8 cellular contexts compared by ENCODE assay signal in the genomic region with DNA sequence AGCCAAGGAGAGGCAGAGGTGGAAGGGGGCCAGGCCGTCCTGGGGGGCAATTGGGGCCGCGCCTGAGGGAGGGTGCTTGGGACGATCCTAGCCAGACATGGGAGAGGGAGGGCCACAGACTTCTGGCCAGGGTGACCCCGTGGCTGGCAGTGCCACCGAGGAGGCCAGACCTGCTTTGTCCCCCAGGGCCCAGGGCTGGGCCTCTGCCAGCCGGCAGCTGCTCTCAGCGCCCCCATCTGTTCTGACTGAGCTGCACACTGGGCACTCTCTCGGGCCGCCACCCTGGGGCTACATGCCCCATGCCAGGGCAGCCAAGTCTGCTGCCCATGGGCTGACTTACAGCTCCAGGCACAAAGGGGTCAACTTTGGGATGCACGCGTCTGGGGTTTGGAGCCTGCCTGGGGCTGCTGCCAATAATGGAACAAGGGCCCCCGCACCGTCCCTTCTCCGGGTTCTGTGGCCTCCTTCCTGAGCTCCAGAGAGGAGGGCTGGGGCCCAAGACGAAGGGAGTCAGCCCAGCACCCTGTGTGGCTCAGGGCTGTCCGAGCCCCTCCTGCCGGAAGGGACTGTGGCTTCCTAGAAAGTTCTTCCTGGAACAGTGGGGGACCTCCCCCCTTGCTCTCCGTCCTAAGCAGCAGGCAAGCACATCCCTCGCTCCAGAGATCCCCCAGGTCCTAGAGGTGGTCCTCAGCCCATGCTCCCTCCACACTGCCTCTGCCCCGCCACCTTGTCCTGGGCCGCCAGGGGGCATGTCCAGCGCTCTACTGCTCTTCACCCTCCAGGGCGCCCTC. TPM values are rescaled to one million over a fixed set of nuclear protein-coding genes. Genes with fewer than 3 reads are reported as not detected.
A peak's percentile ranks its signal among the peaks of the same experiment; 100 is the strongest.
DNase-seq lines count a peak whose midpoint lies in the region; FAIRE-seq and TF ChIP-seq lines count a peak whose summit lies in the region.

No MANE protein-coding gene starts in this region.

- H3K4me1 Mint-ChIP-seq in astrocyte (ENCODE audit: low read depth, unreplicated experiment) = peaks cover 7% of the 10 kb centered on the region

- H3K4me3 ChIP-seq in astrocyte (ENCODE audit: insufficient read depth, low read depth, low read length) (no peak overlapping the region), iPS-18c (ENCODE audit: insufficient read depth, low read depth, low read length) (peak overlapping the region; percentile 64), skeletal muscle tissue (ENCODE audit: low read length in 3 of 3) (peak overlapping the region; percentile 71 to 83 (median 82)), spleen (peak overlapping the region in 4 of 8 donors; percentile 77 to 97 (median 83))

- intact Hi-C loops in spleen (cut with DNase I; ENCODE audit: low total_unique reads) = no loop called here

- H3K9ac ChIP-seq in astrocyte (ENCODE audit: low read length) = no peak overlapping the region
- H3K9ac ChIP-seq in skeletal muscle tissue (ENCODE audit: low read depth in 1 of 3, low read length in 3 of 3) = peak overlapping the region; percentile 91 to 98 (median 92)

- H3K4me3 Mint-ChIP-seq in astrocyte (ENCODE audit: unreplicated experiment) = peak overlapping the region; percentile 50

- peaks cover 17% of the 10 kb centered on the region for H3K27me3 Mint-ChIP-seq in astrocyte (ENCODE audit: low read depth, unreplicated experiment)

- H3K27ac Mint-ChIP-seq in astrocyte (ENCODE audit: unreplicated experiment) = peak overlapping the region; percentile 72

- H3K36me3 Mint-ChIP-seq in astrocyte (ENCODE audit: low read depth, unreplicated experiment) = no peaks in the 10 kb centered on the region

- H3K4me1 ChIP-seq in astrocyte (ENCODE audit: insufficient read depth, low read length) (peaks cover 21% of the 10 kb centered on the region), skeletal muscle tissue (ENCODE audit: control insufficient read depth in 3 of 3, insufficient read depth in 3 of 3, low read length in 3 of 3) (peaks cover 77 to 81% (median 78%) of the 10 kb centered on the region in 3 donors), spleen (peaks cover 5 to 43% (median 25%) of the 10 kb centered on the region in 6 donors)

- H3K27me3 ChIP-seq in astrocyte (ENCODE audit: insufficient read depth, low read length) (no peaks in the 10 kb centered on the region), skeletal muscle tissue (ENCODE audit: control insufficient read depth in 3 of 3, insufficient read depth in 3 of 3, low read length in 3 of 3) (no peaks in the 10 kb centered on the region), spleen (replicated peaks in 1 of 7) (peaks cover 0 to 11% (median 0%) of the 10 kb centered on the region in 7 donors)

- TF ChIP-seq CTCF in astrocyte (IDR thresholded peaks at IDR 0.05; ENCODE audit: insufficient read depth, low read depth, low read length) (peak; percentile 10), spleen (IDR thresholded peaks at IDR 0.05 in 8 of 11, conservative IDR thresholded peaks at IDR 0.05 in 3 of 11) (no peak)

- TF ChIP-seq POLR2A in spleen (IDR thresholded peaks at IDR 0.05) = no peak

- no peaks in the 10 kb centered on the region for H3K36me3 ChIP-seq in astrocyte (ENCODE audit: insufficient read depth, low read length)
- peaks cover under 1 to 8% (median under 1%) of the 10 kb centered on the region in 3 donors for H3K36me3 ChIP-seq in skeletal muscle tissue (ENCODE audit: control insufficient read depth in 3 of 3, insufficient read depth in 3 of 3, low read length in 3 of 3)
- H3K36me3 ChIP-seq in spleen = peaks cover 0 to 9% (median 0%) of the 10 kb centered on the region in 6 donors

- H3K9me3 Mint-ChIP-seq in astrocyte (ENCODE audit: unreplicated experiment) = no peaks in the 10 kb centered on the region

- H3K4me2 ChIP-seq in astrocyte (ENCODE audit: low read length) = peak overlapping the region; percentile 81

- WGBS in spleen, 5 donors = 42 to 84% (median 57%) methylated on average over 9 to 24 of the region's 24 CpGs

- H3K79me2 ChIP-seq in astrocyte (ENCODE audit: insufficient read depth, low read length) = no peaks in the 10 kb centered on the region

- H3K27ac ChIP-seq in astrocyte (ENCODE audit: low read depth, low read length) (no peak overlapping the region), skeletal muscle tissue (ENCODE audit: low read depth, low read length) (peak overlapping the region; percentile 98), spleen (peak overlapping the region in 1 of 8 donors; percentile 78)

- H4K20me1 ChIP-seq in astrocyte (ENCODE audit: insufficient read depth, low read length) = peaks cover 28% of the 10 kb centered on the region

- DNase-seq in Ammon's horn (ENCODE audit: low spot score) (peak; percentile 37), HuH-7 (ENCODE audit: low spot score) (peak; percentile 60), astrocyte (ENCODE audit: low read depth) (no peak), DMS153 (lab: John Stamatoyannopoulos, UW) (no peak), spleen (no peak)
- no peak for DNase-seq in stimulated activated CD4-positive, alpha-beta T cell treated with anti-CD3 and anti-CD28 coated beads, Interleukin-2, amount 100 ng/mL, for 24 hours

- H2AFZ ChIP-seq in astrocyte (ENCODE audit: low read depth, low read length) = no peak overlapping the region

- H3K9me3 ChIP-seq in astrocyte (ENCODE audit: insufficient read depth, low read depth, low read length) (no peaks in the 10 kb centered on the region), iPS-18c (ENCODE audit: control insufficient read depth, insufficient read depth, low read length) (no peaks in the 10 kb centered on the region), skeletal muscle tissue (ENCODE audit: control insufficient read depth in 3 of 3, low read length in 3 of 3) (no peaks in the 10 kb centered on the region), spleen (no peaks in the 10 kb centered on the region)

- FAIRE-seq in astrocyte (lab: Jason Lieb, UNC) = no peak

RNA-seq across cellular contexts. Expression of a gene that starts 1.1 kb away (rescaled TPM):
- total RNA-seq in astrocyte (4.4 and 5.8 TPM in 2 replicates), skeletal muscle tissue (89.8 TPM), spleen (10 to 100 TPM in 1 of 7 donors, 1 to 10 TPM in 6; 2.7 to 11.7 (median 8.3) TPM)
- 1 to 10 TPM; 3.0 to 3.7 (median 3.2) TPM for polyA plus RNA-seq in spleen

RNA-seq across cellular contexts. Expression of a gene that starts 27.8 kb away (rescaled TPM):
- total RNA-seq in astrocyte (46.4 and 51.0 TPM in 2 replicates), skeletal muscle tissue (51.7 TPM), spleen (100 to 1,000 TPM in 3 of 7 donors, 10 to 100 TPM in 4; 56.7 to 198 (median 76.4) TPM)
- 100 to 1,000 TPM; 119 to 226 (median 184) TPM for polyA plus RNA-seq in spleen

RNA-seq across cellular contexts. Expression of a gene that starts 35.8 kb away (rescaled TPM):
- total RNA-seq in astrocyte = 111 and 126 TPM in 2 replicates
- 14.6 TPM for total RNA-seq in skeletal muscle tissue
- 100 to 1,000 TPM in 3 of 7 donors, 10 to 100 TPM in 4; 66.9 to 110 (median 96.4) TPM for total RNA-seq in spleen
- polyA plus RNA-seq in spleen = 100 to 1,000 TPM in 2 of 3 donors, 10 to 100 TPM in 1; 56.6 to 120 (median 102) TPM

Comparison
In these comparisons a context has a peak if more than half of its experiments do, and no peak if none do; other contexts are left out.
1. DNase-seq: peak in Ammon's horn (single experiment) and HuH-7 (single experiment); none in astrocyte (single experiment), DMS153 (single experiment), stimulated activated CD4-positive, alpha-beta T cell treated with anti-CD3 and anti-CD28 coated beads, Interleukin-2, amount 100 ng/mL, for 24 hours (0 of 2) and spleen (single experiment).